ENCODE assay signal across 22 cellular contexts in genomic region chr19:1382250-1382649, GRCh38. TPM values are rescaled to one million over a fixed set of nuclear protein-coding genes. Genes with fewer than 3 reads are reported as not detected.
DNase-seq lines count a peak whose midpoint lies in the region; ATAC-seq, FAIRE-seq and TF ChIP-seq lines count a peak whose summit lies in the region.
"Had no signal": no experiment of that assay in that cellular context is flagged by ENCODE, and none has a peak within 500 bp of the region (broad histone marks: within the 10 kb centered on the region; RNA-seq: fewer than 3 reads in every experiment).

No MANE protein-coding gene starts in this region.

- no peak for TF ChIP-seq RAD21 in K562 (CRISPR knock-in tag; conservative IDR thresholded peaks at IDR 0.05 in 1 of 2, IDR thresholded peaks at IDR 0.05 in 1 of 2)

- DNase-seq in K562 (ENCODE audit: extremely low read depth in 1 of 4, low spot score in 3 of 4) (no peak), gastrocnemius medialis (no peak), cerebellum (ENCODE audit: low spot score) (no peak)
- DNase-seq: ACHN; BE2C; C1 segment of cervical spinal cord; Caco-2; CD4-positive, CD25-positive, alpha-beta regulatory T cell; GDM1; HCEC 1CT; HFFc6; IMR-90; KBM-7 had no signal

- no peaks in the 10 kb centered on the region; the same call in 1 of the 2 replicates for H4K20me1 ChIP-seq in K562 (replicated peaks; ENCODE audit: control insufficient read depth, insufficient read depth, low read length)

- WGBS in K562 (ENCODE audit: insufficient coverage, low coverage, missing lambda C conversion rate): 51% methylated on average over 3 of the region's 3 CpGs

- H3K9me1 ChIP-seq in K562 (ENCODE audit: control insufficient read depth, insufficient read depth, low read length): no peaks in the 10 kb centered on the region

- H3K4me1 ChIP-seq in HEK293 (ENCODE audit: control insufficient read depth, insufficient read depth, low read length): 0 out of 2 replicates have a peak, but pooled peaks cover 3% of the 10 kb centered on the region
- H3K4me1 ChIP-seq in K562 (replicated peaks in 1 of 2; ENCODE audit: control insufficient read depth in 2 of 2, insufficient read depth in 2 of 2, low read length in 2 of 2): peaks cover 0 to 50% of the 10 kb centered on the region in 2 experiments; a peak in 2 of 5 replicates
- H3K4me1 ChIP-seq in gastrocnemius medialis: peaks cover 38 to 39% of the 10 kb centered on the region in 2 donors
- H3K4me1 ChIP-seq: BE2C had no signal

- POLR2A ChIA-PET in HEK293 (lab: Yijun Ruan, JAX) (interaction anchor here (0.6 to 2.2 kb wide), 8 partner anchors 15 to 113 kb away, joined by 3 to 9 read pairs (median 4); partner anchors contain the start of gene CIRBP), K562 (lab: Yijun Ruan, JAX) (interaction anchor here (0.7 to 1.3 kb wide), 2 partner anchors 15 to 113 kb away, joined by 4 to 6 read pairs; no protein-coding TSS in a partner anchor)

- CTCF ChIA-PET in HEK293 (lab: Yijun Ruan, JAX) (interaction anchor here (0.7 to 2.1 kb wide), 5 partner anchors 13 to 104 kb away, joined by 3 to 13 read pairs (median 5); no protein-coding TSS in a partner anchor), K562 (lab: Yijun Ruan, JAX; ENCODE audit: low intra/inter-chr PET ratio) (interaction anchor here (0.5 to 0.7 kb wide), 3 partner anchors 9 to 53 kb away, joined by 4 to 6 read pairs (median 4); no protein-coding TSS in a partner anchor)

- FAIRE-seq in K562 (lab: Jason Lieb, UNC): no peak
- FAIRE-seq: A204.1, D721Med, H54, HTR-8/SVneo had no signal

- H3K36me3 ChIP-seq in HEK293 (ENCODE audit: control insufficient read depth in 2 of 2, insufficient read depth in 1 of 2, low read length in 2 of 2) (peaks cover 0 to 16% of the 10 kb centered on the region in 2 experiments; a peak in 1 of 3 replicates), K562 (ENCODE audit: control insufficient read depth, insufficient read depth, low read length) (peaks cover 32% of the 10 kb centered on the region; the same call in 2 of the 3 replicates), gastrocnemius medialis (peaks cover 0 to 8% of the 10 kb centered on the region in 2 donors)

- H3K27me3 ChIP-seq in K562 (ENCODE audit: control insufficient read depth in 2 of 2, insufficient read depth in 2 of 2, low read length in 2 of 2): no peaks in the 10 kb centered on the region
- no peaks in the 10 kb centered on the region for H3K27me3 ChIP-seq in gastrocnemius medialis
- H3K27me3 ChIP-seq: BE2C had no signal

- no peak overlapping the region for H3K9ac ChIP-seq in K562 (ENCODE audit: insufficient read depth in 1 of 2, low read depth in 2 of 2, low read length in 2 of 2)

- TF ChIP-seq EP300 in K562 (IDR thresholded peaks at IDR 0.05; ENCODE audit: low read length): no peak

- H3K9me3 ChIP-seq in HEK293 (ENCODE audit: control insufficient read depth, insufficient read depth, low read depth, low read length) (no peaks in the 10 kb centered on the region), K562 (replicated peaks; ENCODE audit: control insufficient read depth, insufficient read depth, low read depth, low read length) (no peaks in the 10 kb centered on the region), gastrocnemius medialis (no peaks in the 10 kb centered on the region)
- H3K9me3 ChIP-seq: BE2C, Caco-2 had no signal

- intact Hi-C loops in K562 (cut with micrococcal nuclease): no loop called here
- intact Hi-C loops in gastrocnemius medialis (cut with DNase I; ENCODE audit: low total_unique reads): loop anchor here (2.0 to 10.0 kb wide), 2 partner anchors 19 to 483 kb away; partner anchors contain the start of genes GAMT and KLF16

- in situ Hi-C loops in K562 (cut with MboI) (loop anchor here (5.0 kb wide), 1 partner anchor 105 kb away; the partner anchor contains the start of gene FAM174C), gastrocnemius medialis (cut with MboI; ENCODE audit: low sequenced_read_pairs in 4 of 4) (no loop called here)

- TF ChIP-seq CTCF in 22Rv1 (IDR thresholded peaks at IDR 0.05) (no peak), HEK293 (tag by site-specific recombination; IDR thresholded peaks at IDR 0.05) (no peak), K562 (IDR thresholded peaks at IDR 0.05 in 2 of 3, conservative IDR thresholded peaks at IDR 0.05 in 1 of 3; ENCODE audit: insufficient read depth in 2 of 3, low read depth in 1 of 3, low read length in 3 of 3) (no peak), gastrocnemius medialis (IDR thresholded peaks at IDR 0.05 in 4 of 5, conservative IDR thresholded peaks at IDR 0.05 in 1 of 5) (no peak)

- H3K27ac ChIP-seq in 22Rv1 (peak overlapping the region; percentile 85), HEK293 (ENCODE audit: extremely low read depth, low read depth, low read length) (no peak overlapping the region), K562 (ENCODE audit: extremely low read depth, low read depth, low read length) (no peak overlapping the region), gastrocnemius medialis (peak overlapping the region; percentile 38 to 65 (median 51))

- ATAC-seq in K562 (no peak), gastrocnemius medialis (no peak), GM19397 (IDR thresholded peaks at IDR 0.05; ENCODE audit: unreplicated experiment) (no peak), GM21576 (IDR thresholded peaks at IDR 0.05; ENCODE audit: unreplicated experiment) (no peak)

- no peak for TF ChIP-seq POLR2A in K562 (conservative IDR thresholded peaks at IDR 0.05)
- no peak for TF ChIP-seq POLR2A in gastrocnemius medialis (IDR thresholded peaks at IDR 0.05)

- BruUV-seq in K562 (replicated peaks; lab: Mats Ljungman, UMichigan): no TSS peak

- no peak overlapping the region for H2AFZ ChIP-seq in K562 (ENCODE audit: low read depth, low read length)
- H2AFZ ChIP-seq: GM23338 had no signal

- H3K79me2 ChIP-seq in K562 (ENCODE audit: control insufficient read depth, insufficient read depth, low read length): peaks cover 35% of the 10 kb centered on the region

- H3K4me3 ChIP-seq in HEK293 (ENCODE audit: low read depth, low read length): no peak overlapping the region
- no peak overlapping the region for H3K4me3 ChIP-seq in K562
- no peak overlapping the region for H3K4me3 ChIP-seq in gastrocnemius medialis

- no peak overlapping the region for H3K4me2 ChIP-seq in K562 (ENCODE audit: insufficient read depth, low read length)

RNA-seq across cellular contexts. Expression of gene NDUFS7, which starts 1.5 kb away (rescaled TPM):
- total RNA-seq in K562 (2011; cell fraction: chromatin; rRNA removed; ENCODE audit: low replicate concordance): 66.7 and 198 TPM in 2 replicates
- 157 and 164 TPM in 2 replicates for total RNA-seq in K562 (2011; cell fraction: nucleolus; rRNA removed)
- 136 and 201 TPM in 2 replicates for total RNA-seq in K562 (2011; cell fraction: nucleoplasm; rRNA removed)
- total RNA-seq in K562 (2014; rRNA removed) (253 and 295 TPM in 2 replicates), K562 (2014; rRNA removed; fragmentation: Illumina TruSeq; extraction: Trizol) (4.9 and 6.0 TPM in 2 replicates), K562 (2015; rRNA removed; fragmentation: Illumina TruSeq; extraction: Trizol) (108 and 142 TPM in 2 replicates), K562 (2021) (266 and 293 TPM in 2 replicates), gastrocnemius medialis (100 to 1,000 TPM; 259 to 497 (median 377) TPM), cerebellum (27.6 TPM)
- polyA plus RNA-seq in K562 (2011; rRNA removed) (56.7 and 107 TPM in 2 replicates), K562 (2014; fragmentation: Illumina TruSeq; extraction: Trizol) (11.4 and 105 TPM in 2 replicates), K562 (2014; fragmentation: Nextera tagmentation; extraction: Ambion mirVana) (10 to 100 TPM; 28.2 to 60.6 TPM), K562 (2014; rRNA removed) (271 and 292 TPM in 2 replicates)
- polyA plus RNA-seq in K562 (2011; cell fraction: cytosol; rRNA removed): 225 and 766 TPM in 2 replicates
- 159 and 202 TPM in 2 replicates for polyA plus RNA-seq in K562 (2011; cell fraction: nucleus; rRNA removed)
- polyA plus RNA-seq in K562 (2012): 194 and 288 TPM in 2 replicates
- polyA minus RNA-seq in K562 (2011; rRNA and poly(A)+ RNA removed): 32.1 and 38.2 TPM in 2 replicates
- 125 and 190 TPM in 2 replicates for polyA minus RNA-seq in K562 (2011; cell fraction: cytosol; rRNA and poly(A)+ RNA removed)
- 30.8 and 41.1 TPM in 2 replicates for polyA minus RNA-seq in K562 (2011; cell fraction: nucleus; rRNA and poly(A)+ RNA removed)

RNA-seq across cellular contexts. Expression of gene GAMT, which starts 19.1 kb away (rescaled TPM):
- total RNA-seq in K562 (2011; cell fraction: chromatin; rRNA removed; ENCODE audit: low replicate concordance): 8.0 and 26.2 TPM in 2 replicates
- total RNA-seq in K562 (2011; cell fraction: nucleolus; rRNA removed): 17.6 and 18.7 TPM in 2 replicates
- total RNA-seq in K562 (2011; cell fraction: nucleoplasm; rRNA removed): 11.9 and 13.9 TPM in 2 replicates
- total RNA-seq in K562 (2014; rRNA removed): 35.2 and 47.8 TPM in 2 replicates
- total RNA-seq in K562 (2014; rRNA removed; fragmentation: Illumina TruSeq; extraction: Trizol): 6.1 and 11.1 TPM in 2 replicates
- total RNA-seq in K562 (2015; rRNA removed; fragmentation: Illumina TruSeq; extraction: Trizol): 25.9 and 28.7 TPM in 2 replicates
- total RNA-seq in K562 (2021): 35.3 and 37.5 TPM in 2 replicates
- polyA plus RNA-seq in K562 (2011; rRNA removed): 27.2 and 42.1 TPM in 2 replicates
- polyA plus RNA-seq in K562 (2011; cell fraction: cytosol; rRNA removed): 46.5 and 96.1 TPM in 2 replicates
- 23.4 and 27.7 TPM in 2 replicates for polyA plus RNA-seq in K562 (2011; cell fraction: nucleus; rRNA removed)
- polyA plus RNA-seq in K562 (2012): 44.0 and 47.8 TPM in 2 replicates
- polyA plus RNA-seq in K562 (2014; fragmentation: Illumina TruSeq; extraction: Trizol): 26.2 and 35.1 TPM in 2 replicates
- polyA plus RNA-seq in K562 (2014; fragmentation: Nextera tagmentation; extraction: Ambion mirVana): 1 to 10 TPM; 1.3 to 2.1 TPM
- 33.3 and 37.8 TPM in 2 replicates for polyA plus RNA-seq in K562 (2014; rRNA removed)
- 8.4 and 12.9 TPM in 2 replicates for polyA minus RNA-seq in K562 (2011; rRNA and poly(A)+ RNA removed)
- polyA minus RNA-seq in K562 (2011; cell fraction: cytosol; rRNA and poly(A)+ RNA removed): 22.1 and 26.4 TPM in 2 replicates
- polyA minus RNA-seq in K562 (2011; cell fraction: nucleus; rRNA and poly(A)+ RNA removed): 6.7 and 7.7 TPM in 2 replicates
- total RNA-seq in gastrocnemius medialis: 100 to 1,000 TPM; 269 to 421 (median 373) TPM
- 10.3 TPM for total RNA-seq in cerebellum

RNA-seq across cellular contexts. Expression of gene DAZAP1, which starts 25.1 kb away (rescaled TPM):
- 223 and 289 TPM in 2 replicates for total RNA-seq in K562 (2011; cell fraction: chromatin; rRNA removed; ENCODE audit: low replicate concordance)
- 105 and 117 TPM in 2 replicates for total RNA-seq in K562 (2011; cell fraction: nucleolus; rRNA removed)
- total RNA-seq in K562 (2011; cell fraction: nucleoplasm; rRNA removed): 149 and 185 TPM in 2 replicates
- total RNA-seq in K562 (2014; rRNA removed) (222 and 244 TPM in 2 replicates), K562 (2014; rRNA removed; fragmentation: Illumina TruSeq; extraction: Trizol) (77.7 and 78.7 TPM in 2 replicates), K562 (2015; rRNA removed; fragmentation: Illumina TruSeq; extraction: Trizol) (139 and 143 TPM in 2 replicates), K562 (2021) (287 and 289 TPM in 2 replicates), gastrocnemius medialis (10 to 100 TPM; 53.7 to 74.1 (median 63.4) TPM), cerebellum (26.9 TPM)
- polyA plus RNA-seq in K562 (2011; rRNA removed) (125 and 155 TPM in 2 replicates), K562 (2014; fragmentation: Illumina TruSeq; extraction: Trizol) (142 and 156 TPM in 2 replicates), K562 (2014; fragmentation: Nextera tagmentation; extraction: Ambion mirVana) (10 to 100 TPM; 10.8 to 13.3 TPM), K562 (2014; rRNA removed) (250 and 266 TPM in 2 replicates)
- polyA plus RNA-seq in K562 (2011; cell fraction: cytosol; rRNA removed): 57.6 and 123 TPM in 2 replicates
- 177 and 237 TPM in 2 replicates for polyA plus RNA-seq in K562 (2011; cell fraction: nucleus; rRNA removed)
- 116 and 140 TPM in 2 replicates for polyA plus RNA-seq in K562 (2012)
- polyA minus RNA-seq in K562 (2011; rRNA and poly(A)+ RNA removed): 29.7 and 47.1 TPM in 2 replicates
- 61.3 and 62.0 TPM in 2 replicates for polyA minus RNA-seq in K562 (2011; cell fraction: cytosol; rRNA and poly(A)+ RNA removed)
- 38.8 and 60.8 TPM in 2 replicates for polyA minus RNA-seq in K562 (2011; cell fraction: nucleus; rRNA and poly(A)+ RNA removed)

RNA-seq across cellular contexts. Expression of gene RPS15, which starts 55.9 kb away (rescaled TPM):
- total RNA-seq in K562 (2011; cell fraction: chromatin; rRNA removed; ENCODE audit: low replicate concordance): 72.0 and 238 TPM in 2 replicates
- 545 and 547 TPM in 2 replicates for total RNA-seq in K562 (2011; cell fraction: nucleolus; rRNA removed)
- 383 and 585 TPM in 2 replicates for total RNA-seq in K562 (2011; cell fraction: nucleoplasm; rRNA removed)
- total RNA-seq in K562 (2014; rRNA removed) (2,649 and 2,867 TPM in 2 replicates), K562 (2014; rRNA removed; fragmentation: Illumina TruSeq; extraction: Trizol) (407 and 630 TPM in 2 replicates), K562 (2015; rRNA removed; fragmentation: Illumina TruSeq; extraction: Trizol) (1,267 and 1,272 TPM in 2 replicates), K562 (2021) (2,126 and 2,254 TPM in 2 replicates), gastrocnemius medialis (1,000 to 10,000 TPM; 2,323 to 3,835 (median 2,607) TPM), cerebellum (280 TPM)
- polyA plus RNA-seq in K562 (2011; rRNA removed) (957 and 1,566 TPM in 2 replicates), K562 (2014; fragmentation: Illumina TruSeq; extraction: Trizol) (912 and 1,907 TPM in 2 replicates), K562 (2014; fragmentation: Nextera tagmentation; extraction: Ambion mirVana) (100 to 1,000 TPM; 605 to 818 TPM), K562 (2014; rRNA removed) (2,791 and 3,285 TPM in 2 replicates)
- 3,186 and 4,296 TPM in 2 replicates for polyA plus RNA-seq in K562 (2011; cell fraction: cytosol; rRNA removed)
- polyA plus RNA-seq in K562 (2011; cell fraction: nucleus; rRNA removed): 907 and 973 TPM in 2 replicates
- polyA plus RNA-seq in K562 (2012): 2,701 and 2,899 TPM in 2 replicates
- polyA minus RNA-seq in K562 (2011; rRNA and poly(A)+ RNA removed): 202 and 239 TPM in 2 replicates
- polyA minus RNA-seq in K562 (2011; cell fraction: cytosol; rRNA and poly(A)+ RNA removed): 1,242 and 1,610 TPM in 2 replicates
- polyA minus RNA-seq in K562 (2011; cell fraction: nucleus; rRNA and poly(A)+ RNA removed): 152 and 304 TPM in 2 replicates

Comparison
In these comparisons a context has a peak if more than half of its experiments do, and no peak if none do; other contexts are left out.
1. H3K27ac ChIP-seq: peak in 22Rv1 (single experiment) and gastrocnemius medialis (4 of 4); none in HEK293 (single experiment) and K562 (single experiment).
2. RNA of gene GAMT, which starts 19.1 kb away (total RNA-seq): 269 to 421 TPM in gastrocnemius medialis; 6.1 to 47.8 TPM in K562 and 10.3 TPM in cerebellum (single experiment); every median in the first group is over 4 times any median in the second.